Comparison of ENCODE assay signal across 9 cellular contexts in genomic region chr10:116274141-116274861, GRCh38. TPM values are rescaled to one million over a fixed set of nuclear protein-coding genes. Genes with fewer than 3 reads are reported as not detected.
DNase-seq lines count a peak whose midpoint lies in the region; ATAC-seq and TF ChIP-seq lines count a peak whose summit lies in the region.
"Had no signal": no experiment of that assay in that cellular context is flagged by ENCODE, and none has a peak within 500 bp of the region (broad histone marks: within the 10 kb centered on the region; RNA-seq: fewer than 3 reads in every experiment).

No MANE protein-coding gene starts in this region.

- peak overlapping the region; percentile 90 for H2AFZ ChIP-seq in osteoblast (ENCODE audit: low read length)

- no peak for ATAC-seq in GM21529 (IDR thresholded peaks at IDR 0.05; ENCODE audit: unreplicated experiment)

- no peak overlapping the region for H3K27ac ChIP-seq in BLaER1
- peak overlapping the region in 1 of 2 donors; percentile 24 for H3K27ac ChIP-seq in esophagus (ENCODE audit: low read depth in 2 of 2, low read length in 1 of 2)
- no peak overlapping the region for H3K27ac ChIP-seq in osteoblast (ENCODE audit: low read depth, low read length)
- H3K27ac ChIP-seq: epithelial cell of prostate had no signal

- H3K9me3 ChIP-seq in BLaER1 (peaks cover 45% of the 10 kb centered on the region), esophagus (ENCODE audit: control insufficient read depth in 2 of 2, insufficient read depth in 1 of 2, low read depth in 1 of 2, low read length in 1 of 2) (no peaks in the 10 kb centered on the region), osteoblast (ENCODE audit: low read depth, low read length) (no peaks in the 10 kb centered on the region)

- TF ChIP-seq CTCF in osteoblast (IDR thresholded peaks at IDR 0.05; ENCODE audit: extremely low read depth, low read depth, low read length), result no peak

- no peak overlapping the region for H3K9ac ChIP-seq in BLaER1

- peak overlapping the region; percentile 4; the same call in 1 of the 2 replicates for H3K4me3 ChIP-seq in BLaER1
- peak overlapping the region; percentile 14 to 47 for H3K4me3 ChIP-seq in esophagus (ENCODE audit: low read depth in 1 of 2, low read length in 2 of 2)
- H3K4me3 ChIP-seq in osteoblast (ENCODE audit: insufficient read depth, low read length), result peak overlapping the region; percentile 75

- H3K4me1 ChIP-seq in BLaER1 (peaks cover 23% of the 10 kb centered on the region; the same call in 1 of the 2 replicates), esophagus (ENCODE audit: control insufficient read depth in 2 of 2, insufficient read depth in 2 of 2, low read length in 1 of 2) (peaks cover 7 to 15% of the 10 kb centered on the region in 2 donors), osteoblast (ENCODE audit: insufficient read depth, low read length) (peaks cover 16% of the 10 kb centered on the region)

- peak overlapping the region; percentile 82; the same call in 1 of the 2 replicates for H3K4me2 ChIP-seq in BLaER1
- H3K4me2 ChIP-seq in osteoblast (ENCODE audit: insufficient read depth, low read length), result peak overlapping the region; percentile 95

- peak; percentile 20 for DNase-seq in NCI-H1105 (lab: John Stamatoyannopoulos, UW)
- peak; percentile 93 for DNase-seq in osteoblast (ENCODE audit: insufficient read length, low spot score, missing footprints)
- DNase-seq in mucosa of gallbladder (ENCODE audit: low spot score), result no peak
- no peak for DNase-seq in RKO (ENCODE audit: low spot score)
- DNase-seq in CD1c-positive myeloid dendritic cell (ENCODE audit: extremely low spot score), result no peak

- peaks cover 69% of the 10 kb centered on the region for H3K27me3 ChIP-seq in BLaER1
- H3K27me3 ChIP-seq in esophagus (ENCODE audit: control insufficient read depth in 1 of 2, insufficient read depth in 2 of 2, low read length in 2 of 2), result peaks cover 18 to 25% of the 10 kb centered on the region in 2 donors
- peaks cover 43% of the 10 kb centered on the region for H3K27me3 ChIP-seq in osteoblast (ENCODE audit: insufficient read depth, low read length)

- WGBS in esophagus, 2 donors, result 3 to 5% methylated on average over 46 of the region's 46 CpGs

- no peaks in the 10 kb centered on the region for H3K36me3 ChIP-seq in BLaER1
- no peaks in the 10 kb centered on the region for H3K36me3 ChIP-seq in esophagus (ENCODE audit: control insufficient read depth in 2 of 2, insufficient read depth in 2 of 2, low read length in 1 of 2)
- no peaks in the 10 kb centered on the region for H3K36me3 ChIP-seq in osteoblast (ENCODE audit: insufficient read depth, low read length)

- H3K79me2 ChIP-seq in osteoblast (ENCODE audit: insufficient read depth, low read length), result no peaks in the 10 kb centered on the region

- H4K20me1 ChIP-seq in BLaER1 (no peaks in the 10 kb centered on the region), osteoblast (ENCODE audit: insufficient read depth, low read length) (no peaks in the 10 kb centered on the region)

RNA-seq across cellular contexts. Expression of gene GFRA1, which starts 1.3 kb away (rescaled TPM):
- 1 to 10 TPM in 1 of 2 donors, under 1 TPM in 1; 0.73 to 1.3 TPM for polyA plus RNA-seq in esophagus
- 76.0 and 76.6 TPM in 2 replicates for total RNA-seq in osteoblast
- total RNA-seq in mucosa of gallbladder, result 18.3 TPM

RNA-seq across cellular contexts. Expression of gene CCDC172, which starts 49.9 kb away (rescaled TPM):
- not detected for polyA plus RNA-seq in esophagus
- total RNA-seq in osteoblast, result not detected in 2 replicates
- total RNA-seq in mucosa of gallbladder, result not detected

Comparison
In these comparisons a context has a peak if more than half of its experiments do, and no peak if none do; other contexts are left out.
1. H3K4me3 ChIP-seq: peak in every context shown above with its lines; median percentile 75 in osteoblast; 30 in esophagus; 4 in BLaER1.
2. DNase-seq: peak in NCI-H1105 (single experiment) and osteoblast (single experiment); none in mucosa of gallbladder (single experiment), RKO (single experiment) and CD1c-positive myeloid dendritic cell (single experiment).